Comparison of ENCODE assay signal across 16 cellular contexts in the genomic region with DNA sequence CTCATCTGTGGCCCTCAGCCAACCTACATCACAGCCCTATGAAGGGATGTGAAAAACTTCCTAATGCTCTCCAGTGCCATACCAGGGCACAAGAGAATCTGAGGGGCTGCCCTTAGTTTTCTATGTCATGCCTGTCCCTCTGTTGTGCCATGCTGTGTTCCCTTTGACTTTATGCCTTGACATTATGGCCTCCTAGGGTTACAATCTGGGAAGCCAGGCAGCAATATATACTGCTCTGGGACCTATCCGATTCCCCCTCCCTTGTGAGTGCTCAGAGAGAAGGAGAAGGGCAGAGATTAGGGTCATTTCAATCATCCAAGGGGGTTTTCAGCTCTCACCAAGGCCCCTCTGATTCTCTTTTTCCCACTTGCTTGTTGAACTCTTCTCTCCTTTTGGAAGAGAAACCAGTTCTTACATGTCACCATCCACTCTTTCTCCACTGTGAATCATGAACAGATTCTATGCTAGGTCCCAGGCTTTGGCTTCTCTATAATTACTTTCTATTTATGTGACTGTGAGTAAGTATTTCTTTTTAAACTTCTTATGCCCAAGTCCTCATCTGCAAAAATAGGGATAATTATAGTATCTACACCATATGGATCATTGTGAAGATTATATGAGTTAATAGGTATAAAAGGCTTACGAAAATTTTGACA. TPM values are rescaled to one million over a fixed set of nuclear protein-coding genes. Genes with fewer than 3 reads are reported as not detected.
A peak's percentile ranks its signal among the peaks of the same experiment; 100 is the strongest.
DNase-seq lines count a peak whose midpoint lies in the region; ATAC-seq and TF ChIP-seq lines count a peak whose summit lies in the region.
"Had no signal": no experiment of that assay in that cellular context is flagged by ENCODE, and none has a peak within 500 bp of the region (broad histone marks: within the 10 kb centered on the region; RNA-seq: fewer than 3 reads in every experiment).

No MANE protein-coding gene starts in this region.

- DNase-seq in NCI-H82 (lab: John Stamatoyannopoulos, UW) = peak; percentile 15
- DNase-seq in NCI-H82 treated with DMSO at 0.1 percent for 48 hours (lab: John Stamatoyannopoulos, UW; ENCODE audit: unreplicated experiment) = no peak
- peak; percentile 14 for DNase-seq in M059J (ENCODE audit: low read depth)
- no peak for DNase-seq in gastrocnemius medialis
- no peak for DNase-seq in activated CD4-positive, alpha-beta memory T cell treated with anti-CD3 and anti-CD28 coated beads, Interleukin-2, amount 10 ng/mL, durations not matched to agents 7 days and 5 days
- no peak for DNase-seq in SIG-M5 (lab: John Stamatoyannopoulos, UW)
- no peak for DNase-seq in stimulated activated CD8-positive, alpha-beta memory T cell treated with anti-CD3 and anti-CD28 coated beads, Interleukin-4, amount 100 ng/mL, for 48 hours
- DNase-seq: 8988T; CD8-positive, alpha-beta T cell; DND-41; Kasumi-1; NCI-H187 treated with DMSO at 0.1 percent for 48 hours had no signal

- no peak for TF ChIP-seq POLR2A in gastrocnemius medialis (IDR thresholded peaks at IDR 0.05)

- H3K9me3 Mint-ChIP-seq in activated CD4-positive, alpha-beta memory T cell treated with anti-CD3 and anti-CD28 coated beads, Interleukin-2, amount 10 ng/mL, durations not matched to agents 7 days and 5 days = no peaks in the 10 kb centered on the region
- H3K9me3 Mint-ChIP-seq: CD8-positive, alpha-beta T cell had no signal

- peaks cover 2% of the 10 kb centered on the region for H3K4me1 Mint-ChIP-seq in activated CD4-positive, alpha-beta memory T cell treated with anti-CD3 and anti-CD28 coated beads, Interleukin-2, amount 10 ng/mL, durations not matched to agents 7 days and 5 days

- H3K27me3 ChIP-seq in gastrocnemius medialis = no peaks in the 10 kb centered on the region
- H3K27me3 ChIP-seq: BLaER1 had no signal

- H3K27ac Mint-ChIP-seq in activated CD4-positive, alpha-beta memory T cell treated with anti-CD3 and anti-CD28 coated beads, Interleukin-2, amount 10 ng/mL, durations not matched to agents 7 days and 5 days = no peak overlapping the region
- H3K27ac Mint-ChIP-seq: CD8-positive, alpha-beta T cell had no signal

- no peaks in the 10 kb centered on the region for H3K9me3 ChIP-seq in gastrocnemius medialis
- H3K9me3 ChIP-seq: BLaER1 had no signal

- intact Hi-C loops in gastrocnemius medialis (cut with DNase I; ENCODE audit: low total_unique reads) = no loop called here

- H3K27me3 Mint-ChIP-seq in activated CD4-positive, alpha-beta memory T cell treated with anti-CD3 and anti-CD28 coated beads, Interleukin-2, amount 10 ng/mL, durations not matched to agents 7 days and 5 days = no peaks in the 10 kb centered on the region

- no peaks in the 10 kb centered on the region for H3K36me3 Mint-ChIP-seq in activated CD4-positive, alpha-beta memory T cell treated with anti-CD3 and anti-CD28 coated beads, Interleukin-2, amount 10 ng/mL, durations not matched to agents 7 days and 5 days (ENCODE audit: low read depth)
- H3K36me3 Mint-ChIP-seq: CD8-positive, alpha-beta T cell had no signal

- H3K36me3 ChIP-seq in gastrocnemius medialis = no peaks in the 10 kb centered on the region
- H3K36me3 ChIP-seq: BLaER1 had no signal

- H3K27ac ChIP-seq in gastrocnemius medialis = peak overlapping the region; percentile 22 to 73 (median 54)
- H3K27ac ChIP-seq: BLaER1 had no signal

- peak; percentile 17 for ATAC-seq in esophagus mucosa
- peak; percentile 85 to 89 for ATAC-seq in gastrocnemius medialis
- ATAC-seq: CD8-positive, alpha-beta T cell; GM12878 had no signal

- H3K4me1 ChIP-seq in gastrocnemius medialis = peaks cover 24 to 39% of the 10 kb centered on the region in 2 donors
- H3K4me1 ChIP-seq: BLaER1 had no signal

- CTCF ChIA-PET in activated CD4-positive, alpha-beta memory T cell treated with anti-CD3 and anti-CD28 coated beads, Interleukin-2, amount 10 ng/mL, durations not matched to agents 7 days and 5 days (lab: Charles Lee) = no interaction called here

- no peak for TF ChIP-seq CTCF in gastrocnemius medialis (IDR thresholded peaks at IDR 0.05 in 4 of 5, conservative IDR thresholded peaks at IDR 0.05 in 1 of 5)

- no peak overlapping the region for H3K4me3 ChIP-seq in gastrocnemius medialis
- H3K4me3 ChIP-seq: BLaER1, GM12878 had no signal

- in situ Hi-C loops in gastrocnemius medialis (cut with MboI; ENCODE audit: low sequenced_read_pairs in 4 of 4) = no loop called here

- no peak overlapping the region for H3K4me3 Mint-ChIP-seq in activated CD4-positive, alpha-beta memory T cell treated with anti-CD3 and anti-CD28 coated beads, Interleukin-2, amount 10 ng/mL, durations not matched to agents 7 days and 5 days
- H3K4me3 Mint-ChIP-seq: CD8-positive, alpha-beta T cell had no signal

- POLR2A ChIA-PET in activated CD4-positive, alpha-beta memory T cell treated with anti-CD3 and anti-CD28 coated beads, Interleukin-2, amount 10 ng/mL, durations not matched to agents 7 days and 5 days (lab: Charles Lee) = no interaction called here

RNA-seq across cellular contexts. Expression of gene FRK, which starts 14.2 kb away (rescaled TPM):
- total RNA-seq in M059J (2014; rRNA removed; shearing (Covaris generic)) = 1.3 and 2.2 TPM in 2 replicates
- 7.8 TPM for total RNA-seq in esophagus mucosa
- total RNA-seq in gastrocnemius medialis = 1 to 10 TPM; 1.3 to 4.8 (median 1.7) TPM
- under 1 TPM in 1 of 2 experiments, not detected in 1; 0.03 TPM for total RNA-seq in activated CD4-positive, alpha-beta memory T cell treated with anti-CD3 and anti-CD28 coated beads, Interleukin-2, amount 10 ng/mL, durations not matched to agents 7 days and 5 days

RNA-seq across cellular contexts. Expression of gene NT5DC1, which starts 25.8 kb away (rescaled TPM):
- total RNA-seq in M059J (2014; rRNA removed; shearing (Covaris generic)) = 7.4 and 11.7 TPM in 2 replicates
- total RNA-seq in esophagus mucosa = 42.4 TPM
- total RNA-seq in gastrocnemius medialis = 10 to 100 TPM in 3 of 4 donors, 1 to 10 TPM in 1; 7.0 to 15.4 (median 12.0) TPM
- total RNA-seq in activated CD4-positive, alpha-beta memory T cell treated with anti-CD3 and anti-CD28 coated beads, Interleukin-2, amount 10 ng/mL, durations not matched to agents 7 days and 5 days = 10 to 100 TPM; 48.3 to 49.4 TPM

RNA-seq across cellular contexts. Expression of gene COL10A1, which starts 51.1 kb away (rescaled TPM):
- 0.10 TPM in 1 of 2 replicates, not detected in the other for total RNA-seq in M059J (2014; rRNA removed; shearing (Covaris generic))
- not detected for total RNA-seq in esophagus mucosa
- total RNA-seq in gastrocnemius medialis = not detected
- total RNA-seq in activated CD4-positive, alpha-beta memory T cell treated with anti-CD3 and anti-CD28 coated beads, Interleukin-2, amount 10 ng/mL, durations not matched to agents 7 days and 5 days = not detected
- total RNA-seq: CD8-positive, alpha-beta T cell; SK-MEL-5 had no signal

Comparison
In these comparisons a context has a peak if more than half of its experiments do, and no peak if none do; other contexts are left out.
1. DNase-seq: peak in NCI-H82 (single experiment) and M059J (single experiment); none in NCI-H82 treated with DMSO at 0.1 percent for 48 hours (single experiment), gastrocnemius medialis (0 of 2), activated CD4-positive, alpha-beta memory T cell treated with anti-CD3 and anti-CD28 coated beads, Interleukin-2, amount 10 ng/mL, durations not matched to agents 7 days and 5 days (single experiment), SIG-M5 (single experiment) and stimulated activated CD8-positive, alpha-beta memory T cell treated with anti-CD3 and anti-CD28 coated beads, Interleukin-4, amount 100 ng/mL, for 48 hours (single experiment).